1 cellular context compared by ENCODE assay signal in the genomic region with DNA sequence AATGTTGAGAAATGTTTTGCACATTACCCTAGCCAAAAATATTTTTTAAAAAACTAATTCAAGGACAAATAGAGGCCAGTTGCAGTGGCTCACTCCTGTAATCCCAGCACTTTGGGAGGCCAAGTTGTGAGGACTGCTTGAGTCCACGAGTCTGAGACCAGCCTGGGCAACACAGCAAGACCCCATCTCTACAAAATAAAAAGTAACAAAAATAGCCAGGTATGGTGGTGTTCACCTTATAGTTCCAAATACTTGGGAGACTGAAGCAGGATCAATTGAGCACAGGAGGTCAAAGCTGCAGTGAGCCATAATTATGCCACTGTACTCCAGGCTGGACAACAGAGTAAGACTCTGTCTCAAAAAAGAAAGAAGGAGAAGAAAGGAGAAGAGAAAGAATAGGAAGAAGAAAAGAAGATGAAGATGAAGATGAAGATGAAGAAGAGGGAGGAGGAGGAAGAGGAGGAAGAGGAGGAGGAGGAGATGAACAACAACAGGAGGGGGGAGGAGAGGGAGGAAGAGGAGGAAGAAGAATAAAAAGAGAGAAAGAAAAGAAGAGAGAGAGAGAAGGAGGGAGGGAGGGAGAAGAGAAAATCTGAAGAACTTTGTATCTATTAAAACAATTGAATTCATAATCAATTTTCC.
TF ChIP-seq lines count a peak whose summit lies in the region.

No MANE protein-coding gene starts in this region.

TF ChIP-seq in K562, 482 proteins besides CTCF, POLR2A, EP300 and RAD21 (continued from another document):
- TF ChIP-seq ZNF263 (CRISPR knock-in tag; IDR thresholded peaks at IDR 0.05; ENCODE audit: borderline replicate concordance), result no peak
- TF ChIP-seq CEBPG (CRISPR knock-in tag; IDR thresholded peaks at IDR 0.05), result no peak
- no peak for TF ChIP-seq CEBPG (tag; conservative IDR thresholded peaks at IDR 0.05 in 1 of 2, IDR thresholded peaks at IDR 0.05 in 1 of 2)
- no peak for TF ChIP-seq IRF2 (CRISPR knock-in tag; IDR thresholded peaks at IDR 0.05)
- TF ChIP-seq, protein P1, sequence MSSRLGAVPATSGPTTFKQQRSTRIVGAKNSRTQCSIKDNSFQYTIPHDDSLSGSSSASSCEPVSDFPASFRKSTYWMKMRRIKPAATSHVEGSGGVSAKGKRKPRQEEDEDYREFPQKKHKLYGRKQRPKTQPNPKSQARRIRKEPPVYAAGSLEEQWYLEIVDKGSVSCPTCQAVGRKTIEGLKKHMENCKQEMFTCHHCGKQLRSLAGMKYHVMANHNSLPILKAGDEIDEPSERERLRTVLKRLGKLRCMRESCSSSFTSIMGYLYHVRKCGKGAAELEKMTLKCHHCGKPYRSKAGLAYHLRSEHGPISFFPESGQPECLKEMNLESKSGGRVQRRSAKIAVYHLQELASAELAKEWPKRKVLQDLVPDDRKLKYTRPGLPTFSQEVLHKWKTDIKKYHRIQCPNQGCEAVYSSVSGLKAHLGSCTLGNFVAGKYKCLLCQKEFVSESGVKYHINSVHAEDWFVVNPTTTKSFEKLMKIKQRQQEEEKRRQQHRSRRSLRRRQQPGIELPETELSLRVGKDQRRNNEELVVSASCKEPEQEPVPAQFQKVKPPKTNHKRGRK (tag; IDR thresholded peaks at IDR 0.05), result peak; percentile 74
- TF ChIP-seq KLF6 (CRISPR knock-in tag; IDR thresholded peaks at IDR 0.05; ENCODE audit: borderline replicate concordance), result no peak
- TF ChIP-seq ZNF830 (CRISPR knock-in tag; IDR thresholded peaks at IDR 0.05), result no peak
- TF ChIP-seq, protein P2, sequence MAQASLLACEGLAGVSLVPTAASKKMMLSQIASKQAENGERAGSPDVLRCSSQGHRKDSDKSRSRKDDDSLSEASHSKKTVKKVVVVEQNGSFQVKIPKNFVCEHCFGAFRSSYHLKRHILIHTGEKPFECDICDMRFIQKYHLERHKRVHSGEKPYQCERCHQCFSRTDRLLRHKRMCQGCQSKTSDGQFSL (CRISPR knock-in tag; IDR thresholded peaks at IDR 0.05), result no peak
- TF ChIP-seq, protein P2 (tag; IDR thresholded peaks at IDR 0.05), result no peak
- TF ChIP-seq CHD2 (IDR thresholded peaks at IDR 0.05; ENCODE audit: low read depth, low read length), result no peak
